In the genomic region with DNA sequence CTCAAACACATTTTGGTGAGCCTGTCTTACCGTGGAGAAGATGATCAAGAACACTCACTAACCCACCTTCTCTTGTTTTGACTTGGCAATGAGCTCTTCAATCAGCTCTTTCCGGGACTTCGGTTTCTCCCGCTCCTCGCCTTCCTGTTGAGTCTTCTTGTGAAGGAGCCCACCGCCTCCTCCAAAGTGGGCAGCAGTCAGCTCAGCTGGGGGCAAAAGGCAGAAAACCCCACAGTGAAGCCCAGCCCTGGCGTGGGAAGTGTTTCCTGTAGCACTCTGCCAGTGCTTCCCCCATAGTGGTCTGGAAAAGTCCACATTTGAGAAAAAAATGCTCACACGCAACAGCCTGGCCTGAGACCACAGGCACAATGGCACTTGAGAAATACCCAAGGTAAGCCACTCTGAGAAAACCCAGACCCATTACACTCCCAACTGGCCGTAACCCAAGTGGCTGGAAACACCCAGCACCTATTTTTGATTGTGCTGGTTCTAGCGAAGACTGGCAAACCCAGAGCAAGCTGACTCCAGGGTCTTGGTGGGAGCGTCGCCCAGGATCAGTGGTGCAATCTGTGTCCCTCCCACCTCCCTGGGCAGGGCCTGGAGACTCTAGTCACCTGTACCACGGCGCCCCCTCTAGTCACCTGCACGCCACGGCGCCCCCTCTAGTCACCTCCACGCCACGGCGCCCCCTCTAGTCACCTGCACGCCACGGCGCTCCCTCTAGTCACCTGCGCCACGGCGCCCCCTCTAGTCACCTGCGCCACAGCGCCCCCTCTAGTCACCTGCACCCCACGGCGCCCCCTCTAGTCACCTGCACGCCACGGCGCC, we compare ENCODE assay signal across 9 cellular contexts. TPM values are rescaled to one million over a fixed set of nuclear protein-coding genes. Genes with fewer than 3 reads are reported as not detected.
A peak's percentile ranks its signal among the peaks of the same experiment; 100 is the strongest.
DNase-seq lines count a peak whose midpoint lies in the region; ATAC-seq and TF ChIP-seq lines count a peak whose summit lies in the region.
"Had no signal": no experiment of that assay in that cellular context is flagged by ENCODE, and none has a peak within 500 bp of the region (broad histone marks: within the 10 kb centered on the region; RNA-seq: fewer than 3 reads in every experiment).

No MANE protein-coding gene starts in this region.

- H3K36me3 Mint-ChIP-seq in activated T-helper 2 cell treated with anti-CD3 and anti-CD28 coated beads, Interferon-gamma antibody, Interleukin-2, Interleukin-4, amounts not matched to agents 10 μg/mL and 5 μg/mL and 100 μg/mL, durations not matched to agents 14 hours and 24 hours and 36 hours (ENCODE audit: low read depth): peaks cover 93% of the 10 kb centered on the region

- peaks cover 63% of the 10 kb centered on the region for H3K4me1 Mint-ChIP-seq in activated T-helper 2 cell treated with anti-CD3 and anti-CD28 coated beads, Interferon-gamma antibody, Interleukin-2, Interleukin-4, amounts not matched to agents 10 μg/mL and 5 μg/mL and 100 μg/mL, durations not matched to agents 14 hours and 24 hours and 36 hours (ENCODE audit: low read depth)

- H2AFZ ChIP-seq in SK-N-SH (ENCODE audit: low read depth): no peak overlapping the region
- no peak overlapping the region for H2AFZ ChIP-seq in osteoblast (ENCODE audit: low read length)

- 94% methylated on average over 32 of the region's 33 CpGs for WGBS in SK-N-SH (ENCODE audit: low lambda C conversion rate)

- peaks cover 23% of the 10 kb centered on the region for H3F3A ChIP-seq in SK-N-SH (replicated peaks; ENCODE audit: insufficient read depth)

- no peaks in the 10 kb centered on the region for H3K27me3 Mint-ChIP-seq in activated T-helper 2 cell treated with anti-CD3 and anti-CD28 coated beads, Interferon-gamma antibody, Interleukin-2, Interleukin-4, amounts not matched to agents 10 μg/mL and 5 μg/mL and 100 μg/mL, durations not matched to agents 14 hours and 24 hours and 36 hours (ENCODE audit: low read depth)

- no peak for TF ChIP-seq RAD21 in SK-N-SH (IDR thresholded peaks at IDR 0.05; ENCODE audit: low read length)

- ATAC-seq in SK-N-SH treated with all-trans-retinoic acid at 6 μM for 48 hours (no peak), HG03354 (IDR thresholded peaks at IDR 0.05; ENCODE audit: poor library complexity, severe bottlenecking, unreplicated experiment) (peak; percentile 57), gastrocnemius medialis (no peak), GM21786 (IDR thresholded peaks at IDR 0.05; ENCODE audit: unreplicated experiment) (no peak)

- POLR2A ChIA-PET in SK-N-SH (lab: Yijun Ruan, JAX): interaction anchor here (1.6 kb wide), 1 partner anchor 9 kb away, joined by 3 read pairs; the partner anchor contains the start of gene GRK4

- H4K20me1 ChIP-seq in SK-N-SH (ENCODE audit: insufficient read depth) (peaks cover 18% of the 10 kb centered on the region), osteoblast (ENCODE audit: insufficient read depth, low read length) (peaks cover 12% of the 10 kb centered on the region)

- no peaks in the 10 kb centered on the region for H3K9me2 ChIP-seq in SK-N-SH

- CTCF ChIA-PET in SK-N-SH (lab: Yijun Ruan, JAX): interaction anchor here (0.6 to 3.9 kb wide), 14 partner anchors 8 to 734 kb away, joined by 3 to 30 read pairs (median 4); partner anchors contain the start of genes GRK4 and NOP14

- peak overlapping the region; percentile 92 for H3K27ac Mint-ChIP-seq in activated T-helper 2 cell treated with anti-CD3 and anti-CD28 coated beads, Interferon-gamma antibody, Interleukin-2, Interleukin-4, amounts not matched to agents 10 μg/mL and 5 μg/mL and 100 μg/mL, durations not matched to agents 14 hours and 24 hours and 36 hours

- peak overlapping the region; percentile 74 for H3K4me3 Mint-ChIP-seq in activated T-helper 2 cell treated with anti-CD3 and anti-CD28 coated beads, Interferon-gamma antibody, Interleukin-2, Interleukin-4, amounts not matched to agents 10 μg/mL and 5 μg/mL and 100 μg/mL, durations not matched to agents 14 hours and 24 hours and 36 hours (ENCODE audit: low read depth)

- no peaks in the 10 kb centered on the region for H3K4me1 ChIP-seq in SK-N-SH (ENCODE audit: control insufficient read depth in 1 of 2, insufficient read depth in 2 of 2, low read depth in 1 of 2, low read length in 1 of 2)
- H3K4me1 ChIP-seq in osteoblast (ENCODE audit: insufficient read depth, low read length): peaks cover 15% of the 10 kb centered on the region
- peaks cover 11 to 12% of the 10 kb centered on the region in 2 donors for H3K4me1 ChIP-seq in gastrocnemius medialis
- H3K4me1 ChIP-seq: vagina had no signal

- H3K27me3 ChIP-seq in SK-N-SH (ENCODE audit: insufficient read depth) (no peaks in the 10 kb centered on the region), osteoblast (ENCODE audit: insufficient read depth, low read length) (no peaks in the 10 kb centered on the region), gastrocnemius medialis (no peaks in the 10 kb centered on the region)
- H3K27me3 ChIP-seq: vagina had no signal

- H3K79me2 ChIP-seq in SK-N-SH (ENCODE audit: insufficient read depth) (peaks cover 27% of the 10 kb centered on the region), osteoblast (ENCODE audit: insufficient read depth, low read length) (peaks cover 52% of the 10 kb centered on the region)

- H3K9ac ChIP-seq in SK-N-SH: no peak overlapping the region

- H3K27ac ChIP-seq in SK-N-SH (ENCODE audit: low read depth in 2 of 2, low read length in 1 of 2): no peak overlapping the region
- H3K27ac ChIP-seq in osteoblast (ENCODE audit: low read depth, low read length): no peak overlapping the region
- no peak overlapping the region for H3K27ac ChIP-seq in gastrocnemius medialis
- H3K27ac ChIP-seq: vagina had no signal

- no peak for TF ChIP-seq EP300 in SK-N-SH (IDR thresholded peaks at IDR 0.05; ENCODE audit: borderline replicate concordance in 1 of 2, low read depth in 1 of 2, low read length in 1 of 2)

- no peak overlapping the region for H3K4me2 ChIP-seq in SK-N-SH
- no peak overlapping the region for H3K4me2 ChIP-seq in osteoblast (ENCODE audit: insufficient read depth, low read length)

- TF ChIP-seq CTCF in SK-N-SH (IDR thresholded peaks at IDR 0.05) (no peak), osteoblast (IDR thresholded peaks at IDR 0.05; ENCODE audit: extremely low read depth, low read depth, low read length) (no peak), gastrocnemius medialis (IDR thresholded peaks at IDR 0.05 in 4 of 5, conservative IDR thresholded peaks at IDR 0.05 in 1 of 5) (no peak)

- H3K9me3 ChIP-seq in SK-N-SH: no peaks in the 10 kb centered on the region
- H3K9me3 ChIP-seq in osteoblast (ENCODE audit: low read depth, low read length): no peaks in the 10 kb centered on the region
- no peaks in the 10 kb centered on the region for H3K9me3 ChIP-seq in gastrocnemius medialis
- H3K9me3 ChIP-seq: vagina had no signal

- TF ChIP-seq POLR2A in gastrocnemius medialis (IDR thresholded peaks at IDR 0.05): no peak

- intact Hi-C loops in activated T-helper 2 cell treated with anti-CD3 and anti-CD28 coated beads, Interferon-gamma antibody, Interleukin-2, Interleukin-4, amounts not matched to agents 10 μg/mL and 5 μg/mL and 100 μg/mL, durations not matched to agents 14 hours and 24 hours and 36 hours (cut with micrococcal nuclease): loop anchor here (1.0 to 2.0 kb wide), 5 partner anchors 8 to 486 kb away; partner anchors contain the start of gene RNF4
- intact Hi-C loops in gastrocnemius medialis (cut with DNase I; ENCODE audit: low total_unique reads): no loop called here

- H3K9me3 Mint-ChIP-seq in activated T-helper 2 cell treated with anti-CD3 and anti-CD28 coated beads, Interferon-gamma antibody, Interleukin-2, Interleukin-4, amounts not matched to agents 10 μg/mL and 5 μg/mL and 100 μg/mL, durations not matched to agents 14 hours and 24 hours and 36 hours: no peaks in the 10 kb centered on the region

- no peak overlapping the region for H3K4me3 ChIP-seq in SK-N-SH (ENCODE audit: low read depth in 2 of 2, low read length in 1 of 2)
- H3K4me3 ChIP-seq in osteoblast (ENCODE audit: insufficient read depth, low read length): no peak overlapping the region
- H3K4me3 ChIP-seq in gastrocnemius medialis: no peak overlapping the region
- H3K4me3 ChIP-seq: vagina had no signal

- peaks cover 46 to 79% of the 10 kb centered on the region in 2 experiments for H3K36me3 ChIP-seq in SK-N-SH (replicated peaks in 1 of 2; ENCODE audit: control insufficient read depth in 1 of 2, insufficient read depth in 2 of 2, low read length in 1 of 2)
- H3K36me3 ChIP-seq in osteoblast (ENCODE audit: insufficient read depth, low read length): peaks cover 73% of the 10 kb centered on the region
- H3K36me3 ChIP-seq in gastrocnemius medialis: peaks cover 0 to 86% of the 10 kb centered on the region in 2 donors

- in situ Hi-C loops in gastrocnemius medialis (cut with MboI; ENCODE audit: low sequenced_read_pairs in 4 of 4): loop anchor here in 1 of 4 donors (25.0 kb wide), 1 partner anchor 717 kb away; the partner anchor contains the start of genes HAUS3 and POLN

- DNase-seq in SK-N-SH (peak; percentile 61), osteoblast (ENCODE audit: insufficient read length, low spot score, missing footprints) (peak; percentile 42), gastrocnemius medialis (no peak), NCI-H1694 (lab: John Stamatoyannopoulos, UW) (no peak)
- DNase-seq in activated T-helper 2 cell treated with anti-CD3 and anti-CD28 coated beads, Interferon-gamma antibody, Interleukin-2, Interleukin-4, amounts not matched to agents 10 μg/mL and 5 μg/mL and 100 μg/mL, durations not matched to agents 14 hours and 24 hours and 36 hours (ENCODE audit: low spot score): peak; percentile 57

TF ChIP-seq in SK-N-SH treated with all-trans-retinoic acid at 6 μM for 48 hours, 23 proteins besides CTCF, POLR2A, EP300 and RAD21 (continues in another document):
- no peak for TF ChIP-seq ZNF565 (CRISPR knock-in tag; conservative IDR thresholded peaks at IDR 0.05; ENCODE audit: low read depth)
- no peak for TF ChIP-seq TOX (CRISPR knock-in tag; IDR thresholded peaks at IDR 0.05; ENCODE audit: borderline replicate concordance)

RNA-seq across cellular contexts. Expression of gene NOP14, which starts 8.6 kb away (rescaled TPM):
- polyA plus RNA-seq in SK-N-SH (2012; rRNA removed): 7.5 and 9.8 TPM in 2 replicates
- 9.9 and 12.4 TPM in 2 replicates for polyA plus RNA-seq in SK-N-SH (2012; cell fraction: cytosol; rRNA removed)
- 11.4 and 12.0 TPM in 2 replicates for polyA plus RNA-seq in SK-N-SH (2012; cell fraction: nucleus; rRNA removed)
- 104 and 106 TPM in 2 replicates for total RNA-seq in activated T-helper 2 cell treated with anti-CD3 and anti-CD28 coated beads, Interferon-gamma antibody, Interleukin-2, Interleukin-4, amounts not matched to agents 10 μg/mL and 5 μg/mL and 100 μg/mL, durations not matched to agents 14 hours and 24 hours and 36 hours
- 24.2 and 30.0 TPM in 2 replicates for total RNA-seq in osteoblast
- 10 to 100 TPM; 16.6 to 46.2 (median 36.2) TPM for total RNA-seq in gastrocnemius medialis

RNA-seq across cellular contexts. Expression of gene GRK4, which starts 8.8 kb away (rescaled TPM):
- 2.2 and 2.7 TPM in 2 replicates for polyA plus RNA-seq in SK-N-SH (2012; rRNA removed)
- polyA plus RNA-seq in SK-N-SH (2012; cell fraction: cytosol; rRNA removed): 2.2 and 2.9 TPM in 2 replicates
- 3.4 and 4.5 TPM in 2 replicates for polyA plus RNA-seq in SK-N-SH (2012; cell fraction: nucleus; rRNA removed)
- 4.5 and 4.6 TPM in 2 replicates for total RNA-seq in activated T-helper 2 cell treated with anti-CD3 and anti-CD28 coated beads, Interferon-gamma antibody, Interleukin-2, Interleukin-4, amounts not matched to agents 10 μg/mL and 5 μg/mL and 100 μg/mL, durations not matched to agents 14 hours and 24 hours and 36 hours
- 7.4 and 7.6 TPM in 2 replicates for total RNA-seq in osteoblast
- 1 to 10 TPM; 2.8 to 5.8 (median 3.7) TPM for total RNA-seq in gastrocnemius medialis

Comparison
In these comparisons a context has a peak if more than half of its experiments do, and no peak if none do; other contexts are left out.
1. DNase-seq: peak in SK-N-SH (single experiment), activated T-helper 2 cell treated with anti-CD3 and anti-CD28 coated beads, Interferon-gamma antibody, Interleukin-2, Interleukin-4, amounts not matched to agents 10 μg/mL and 5 μg/mL and 100 μg/mL, durations not matched to agents 14 hours and 24 hours and 36 hours (single experiment) and osteoblast (single experiment); none in gastrocnemius medialis (0 of 2) and NCI-H1694 (single experiment).